ENCODE assay signal across 24 cellular contexts in genomic region chr19:27720155-27720554, GRCh38.
"Had no signal": no experiment of that assay in that cellular context is flagged by ENCODE, and none has a peak within 500 bp of the region (broad histone marks: within the 10 kb centered on the region; RNA-seq: fewer than 3 reads in every experiment).

No MANE protein-coding gene starts in this region.

- ATAC-seq: activated CD4-positive, alpha-beta T cell treated with anti-CD3 and anti-CD28 coated beads for 36 hours; activated T-cell treated with anti-CD3 and anti-CD28 coated beads, Interleukin-2, amount 50 U/mL, for 72 hours; esophagus mucosa; heart left ventricle had no signal

- H3K27me3 ChIP-seq: brain microvascular endothelial cell, dorsolateral prefrontal cortex, heart left ventricle had no signal

- H3K4me3 ChIP-seq: dorsolateral prefrontal cortex, heart left ventricle had no signal

- DNase-seq: activated CD4-positive, alpha-beta memory T cell treated with anti-CD3 and anti-CD28 coated beads for 36 hours; activated CD4-positive, alpha-beta T cell treated with anti-CD3 and anti-CD28 coated beads for 36 hours; activated CD4-positive, alpha-beta T cell treated with anti-CD3 and anti-CD28 coated beads, Interleukin-2, amount 10 ng/mL, durations not matched to agents 24 days and 14 days; activated CD4-positive, CD25-positive, alpha-beta regulatory T cell; activated CD4-positive, CD25-positive, alpha-beta regulatory T cell treated with anti-CD3 and anti-CD28 coated beads, Interleukin-2, amount 50 U/mL, for 72 hours; activated CD8-positive, alpha-beta memory T cell treated with anti-CD3 and anti-CD28 coated beads, Interleukin-2, amount 50 U/mL, for 48 hours; activated effector memory CD4-positive, alpha-beta T cell treated with Interleukin-2 at 50 U/mL for 16 hours; activated gamma-delta T cell treated with Interleukin-2 at 50 U/mL for 16 hours; activated naive CD4-positive, alpha-beta T cell treated with anti-CD3 and anti-CD28 coated beads, Interleukin-2, amount 50 U/mL, for 16 hours; activated naive CD4-positive, alpha-beta T cell treated with Interleukin-2 at 50 U/mL for 16 hours; activated T-cell treated with anti-CD3 and anti-CD28 coated beads for 4 hours; activated T-cell treated with anti-CD3 and anti-CD28 coated beads, Interleukin-2, amount 50 U/mL, for 24 hours; activated T-cell treated with anti-CD3 and anti-CD28 coated beads, Interleukin-2, amount 50 U/mL, for 72 hours; amniotic stem cell; anterior cingulate cortex; brain microvascular endothelial cell; dorsolateral prefrontal cortex; effector memory CD4-positive, alpha-beta T cell; endodermal cell; foreskin fibroblast; glutamatergic neuron; heart left ventricle; T-helper 2 cell had no signal

- H3K27ac ChIP-seq: brain microvascular endothelial cell, dorsolateral prefrontal cortex, heart left ventricle had no signal

- H3K36me3 ChIP-seq: brain microvascular endothelial cell, heart left ventricle had no signal
